ENCODE assay signal across 24 cellular contexts in the genomic region with DNA sequence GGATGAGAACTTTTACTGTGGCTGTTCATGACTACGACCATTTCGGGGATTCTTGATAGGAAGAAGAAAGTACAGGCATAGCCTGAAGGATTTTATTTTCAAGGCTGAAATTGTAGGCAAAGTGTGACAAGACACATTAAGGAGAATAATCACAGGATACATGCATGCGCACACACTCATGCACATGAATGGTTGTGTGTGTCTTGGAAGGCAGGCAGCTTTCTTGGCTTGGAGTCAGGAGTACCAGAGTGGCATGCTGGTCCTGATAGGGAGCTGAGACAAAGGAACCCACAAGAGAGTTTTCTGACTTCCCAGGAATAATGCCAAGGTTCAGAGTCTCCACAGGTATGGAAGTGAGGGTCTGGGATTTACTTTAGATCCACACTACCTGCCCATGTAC. TPM values are rescaled to one million over a fixed set of nuclear protein-coding genes. Genes with fewer than 3 reads are reported as not detected.
DNase-seq lines count a peak whose midpoint lies in the region; ATAC-seq, FAIRE-seq and TF ChIP-seq lines count a peak whose summit lies in the region.
"Had no signal": no experiment of that assay in that cellular context is flagged by ENCODE, and none has a peak within 500 bp of the region (broad histone marks: within the 10 kb centered on the region; RNA-seq: fewer than 3 reads in every experiment).

No MANE protein-coding gene starts in this region.

- POLR2A ChIA-PET in AG04450 (lab: Yijun Ruan, JAX) (no interaction called here), endothelial cell of umbilical vein (lab: Charles Lee) (no interaction called here)

- FAIRE-seq in endothelial cell of umbilical vein (lab: Jason Lieb, UNC) (no peak), pancreas (lab: Jason Lieb, UNC) (no peak), urothelium cell line (lab: Jason Lieb, UNC) (no peak)
- FAIRE-seq: A549, D721Med, G401.6, GM12891, GM19239 had no signal

- H4K20me1 ChIP-seq in endothelial cell of umbilical vein (replicated peaks; ENCODE audit: control insufficient read depth, extremely low read depth, insufficient read depth, low read length): no peaks in the 10 kb centered on the region
- H4K20me1 ChIP-seq: BLaER1 had no signal

- no peaks in the 10 kb centered on the region for H3K9me1 ChIP-seq in endothelial cell of umbilical vein (replicated peaks; ENCODE audit: control insufficient read depth, extremely low read depth, insufficient read depth, low read length)

- DNase-seq in AG04450 (ENCODE audit: low read depth, low spot score) (no peak), body of pancreas (peak; percentile 29 to 64 (median 52)), endothelial cell of umbilical vein (ENCODE audit: low read depth, low spot score) (peak; percentile 15), pancreas (peak in 3 of 6 donors; percentile 26 to 36 (median 31)), urothelium cell line (ENCODE audit: low spot score) (no peak), NCI-H1436 (lab: John Stamatoyannopoulos, UW) (no peak), NCI-H82 treated with DMSO at 0.1 percent for 48 hours (lab: John Stamatoyannopoulos, UW; ENCODE audit: unreplicated experiment) (no peak)
- DNase-seq: BE2C; C1 segment of cervical spinal cord; Caco-2; Calu3; CD4-positive, alpha-beta T cell; CD8-positive, alpha-beta T cell; DMS79 treated with DMSO at 0.1 percent for 48 hours; GF-D8 had no signal

- H3K9ac ChIP-seq in endothelial cell of umbilical vein (replicated peaks; ENCODE audit: extremely low read depth, insufficient read depth, low read length): no peak overlapping the region
- H3K9ac ChIP-seq: BLaER1 had no signal

- no TSS peak for BruUV-seq in endothelial cell of umbilical vein (replicated peaks; lab: Mats Ljungman, UMichigan)

- CTCF ChIA-PET in AG04450 (lab: Charles Lee): interaction anchor here (1.0 kb wide), 1 partner anchor 23 kb away, joined by 3 read pairs; no protein-coding TSS in a partner anchor
- CTCF ChIA-PET in endothelial cell of umbilical vein (lab: Charles Lee): interaction anchor here (1.0 to 2.4 kb wide), 2 partner anchors 10 to 550 kb away, joined by 3 to 9 read pairs; no protein-coding TSS in a partner anchor

- H3K27ac ChIP-seq in AG04450 (ENCODE audit: low read depth, low read length) (peak overlapping the region; percentile 21), body of pancreas (no peak overlapping the region), endothelial cell of umbilical vein (ENCODE audit: insufficient read depth, low read depth, low read length) (no peak overlapping the region), pancreas (no peak overlapping the region)
- H3K27ac ChIP-seq: 22Rv1, A549, BLaER1 had no signal

- H3K4me3 ChIP-seq in AG04450 (ENCODE audit: low read depth, low read length): no peak overlapping the region
- H3K4me3 ChIP-seq in body of pancreas: no peak overlapping the region
- no peak overlapping the region for H3K4me3 ChIP-seq in endothelial cell of umbilical vein (replicated peaks in 1 of 3; ENCODE audit: insufficient read depth in 1 of 3, low read depth in 1 of 3, low read length in 3 of 3)
- no peak overlapping the region for H3K4me3 ChIP-seq in pancreas
- H3K4me3 ChIP-seq: A549, BLaER1 had no signal

- ATAC-seq in body of pancreas (no peak), pancreas (peak in 3 of 4 donors; percentile 22 to 45 (median 33)), GM21381 (IDR thresholded peaks at IDR 0.05; ENCODE audit: unreplicated experiment) (no peak)
- ATAC-seq: A549; CD8-positive, alpha-beta T cell had no signal

- H3K36me3 ChIP-seq in body of pancreas (replicated peaks in 1 of 2; ENCODE audit: insufficient read depth in 1 of 2, low read depth in 2 of 2) (no peaks in the 10 kb centered on the region), endothelial cell of umbilical vein (ENCODE audit: control insufficient read depth in 2 of 2, extremely low read depth in 1 of 2, insufficient read depth in 2 of 2, low read length in 2 of 2) (no peaks in the 10 kb centered on the region), pancreas (no peaks in the 10 kb centered on the region)
- H3K36me3 ChIP-seq: BE2C, BLaER1 had no signal

- H2AFZ ChIP-seq in endothelial cell of umbilical vein (ENCODE audit: low read depth, low read length): no peak overlapping the region

- TF ChIP-seq POLR2A in body of pancreas (IDR thresholded peaks at IDR 0.05) (no peak), endothelial cell of umbilical vein (IDR thresholded peaks at IDR 0.05; ENCODE audit: low read depth, low read length) (no peak)

- H3K79me2 ChIP-seq in endothelial cell of umbilical vein (ENCODE audit: control insufficient read depth, insufficient read depth, low read length): no peaks in the 10 kb centered on the region

- no peak overlapping the region for H3K4me2 ChIP-seq in endothelial cell of umbilical vein (ENCODE audit: insufficient read depth, low read length)
- H3K4me2 ChIP-seq: A549, BLaER1 had no signal

- dilution Hi-C loops in endothelial cell of umbilical vein (cut with MboI; ENCODE audit: extremely low pct_ligation_motif_present, low sequenced_read_pairs): no loop called here

- H3K27me3 ChIP-seq in AG04450 (ENCODE audit: control insufficient read depth, insufficient read depth, low read length): no peaks in the 10 kb centered on the region
- no peaks in the 10 kb centered on the region for H3K27me3 ChIP-seq in body of pancreas
- H3K27me3 ChIP-seq in endothelial cell of umbilical vein (ENCODE audit: control insufficient read depth in 2 of 2, insufficient read depth in 2 of 2, low read length in 2 of 2): no peaks in the 10 kb centered on the region
- H3K27me3 ChIP-seq in pancreas: no peaks in the 10 kb centered on the region
- H3K27me3 ChIP-seq: BE2C, BLaER1 had no signal

- WGBS in body of pancreas, 2 donors: 65 to 75% methylated on average over 3 of the region's 3 CpGs
- WGBS in pancreas, 2 donors: 75 to 84% methylated on average over 3 of the region's 3 CpGs

- TF ChIP-seq CTCF in AG04450 (IDR thresholded peaks at IDR 0.05; ENCODE audit: low read depth, low read length) (no peak), body of pancreas (IDR thresholded peaks at IDR 0.05) (no peak), endothelial cell of umbilical vein (IDR thresholded peaks at IDR 0.05; ENCODE audit: extremely low read depth in 1 of 2, insufficient read depth in 1 of 2, low read depth in 1 of 2, low read length in 2 of 2) (no peak), pancreas (IDR thresholded peaks at IDR 0.05) (no peak)

- no peaks in the 10 kb centered on the region for H3K9me3 ChIP-seq in AG04450 (ENCODE audit: control insufficient read depth, insufficient read depth, low read length)
- H3K9me3 ChIP-seq in body of pancreas: no peaks in the 10 kb centered on the region
- H3K9me3 ChIP-seq in endothelial cell of umbilical vein (replicated peaks; ENCODE audit: control insufficient read depth, insufficient read depth, low read length): no peaks in the 10 kb centered on the region
- H3K9me3 ChIP-seq in pancreas: no peaks in the 10 kb centered on the region
- H3K9me3 ChIP-seq: A549, BE2C, BLaER1, Caco-2 had no signal

- intact Hi-C loops in body of pancreas (cut with DNase I) (no loop called here), endothelial cell of umbilical vein (cut with micrococcal nuclease) (no loop called here), pancreas (cut with DNase I) (no loop called here)

- peaks cover 41% of the 10 kb centered on the region for H3K4me1 ChIP-seq in body of pancreas
- H3K4me1 ChIP-seq in endothelial cell of umbilical vein (ENCODE audit: control insufficient read depth, extremely low read depth, insufficient read depth, low read length): no peaks in the 10 kb centered on the region
- peaks cover 15 to 25% (median 23%) of the 10 kb centered on the region in 3 donors for H3K4me1 ChIP-seq in pancreas
- H3K4me1 ChIP-seq: BE2C, BLaER1 had no signal

TF ChIP-seq in endothelial cell of umbilical vein, 7 proteins besides CTCF, POLR2A, EP300 and RAD21:
- TF ChIP-seq GATA2 (IDR thresholded peaks at IDR 0.05; ENCODE audit: insufficient read depth, insufficient read length, low read depth, low read length): no peak
- no peak for TF ChIP-seq EZH2 (IDR thresholded peaks at IDR 0.05; ENCODE audit: borderline replicate concordance, low read depth, low read length, severe bottlenecking)

RNA-seq across cellular contexts. Expression of a gene that starts 22.2 kb away (rescaled TPM):
- polyA plus RNA-seq in AG04450 (2011; rRNA removed) (229 and 244 TPM in 2 replicates), endothelial cell of umbilical vein (187 and 199 TPM in 2 replicates), pancreas (10 to 100 TPM; 16.3 to 47.8 TPM)
- polyA minus RNA-seq in AG04450 (2011; rRNA and poly(A)+ RNA removed): 595 and 624 TPM in 2 replicates
- total RNA-seq in body of pancreas (10 to 100 TPM; 24.4 to 30.7 TPM), endothelial cell of umbilical vein (186 and 250 TPM in 2 replicates), pancreas (10 to 100 TPM; 16.2 to 40.3 (median 25.6) TPM)
- polyA plus RNA-seq in endothelial cell of umbilical vein (2011; cell fraction: cytosol; rRNA removed): 140 and 149 TPM in 2 replicates
- 844 and 892 TPM in 2 replicates for polyA plus RNA-seq in endothelial cell of umbilical vein (2011; cell fraction: nucleus; rRNA removed)
- polyA plus RNA-seq in endothelial cell of umbilical vein (2012): 403 and 476 TPM in 2 replicates
- polyA minus RNA-seq in endothelial cell of umbilical vein: 412 and 539 TPM in 2 replicates
- polyA minus RNA-seq in endothelial cell of umbilical vein (2011; cell fraction: cytosol; rRNA and poly(A)+ RNA removed): 70.1 TPM
- polyA minus RNA-seq in endothelial cell of umbilical vein (2011; cell fraction: nucleus; rRNA and poly(A)+ RNA removed): 1,729 and 1,944 TPM in 2 replicates

RNA-seq across cellular contexts. Expression of a gene that starts 53.6 kb away (rescaled TPM):
- polyA plus RNA-seq in AG04450 (2011; rRNA removed) (not detected in 2 replicates), endothelial cell of umbilical vein (not detected in 2 replicates), pancreas (under 1 TPM; 0.28 to 0.38 TPM)
- polyA minus RNA-seq in AG04450 (2011; rRNA and poly(A)+ RNA removed): not detected in 2 replicates
- total RNA-seq in body of pancreas (1 to 10 TPM in 1 of 2 donors, not detected in 1; 1.3 TPM), endothelial cell of umbilical vein (not detected in 2 replicates), pancreas (1 to 10 TPM in 3 of 6 donors, under 1 TPM in 1, not detected in 2; 0.16 to 3.2 (median 1.3) TPM)
- polyA plus RNA-seq in endothelial cell of umbilical vein (2011; cell fraction: cytosol; rRNA removed): not detected in 2 replicates
- polyA plus RNA-seq in endothelial cell of umbilical vein (2011; cell fraction: nucleus; rRNA removed): not detected in 2 replicates
- not detected in 2 replicates for polyA plus RNA-seq in endothelial cell of umbilical vein (2012)
- not detected in 2 replicates for polyA minus RNA-seq in endothelial cell of umbilical vein
- polyA minus RNA-seq in endothelial cell of umbilical vein (2011; cell fraction: cytosol; rRNA and poly(A)+ RNA removed): not detected
- polyA minus RNA-seq in endothelial cell of umbilical vein (2011; cell fraction: nucleus; rRNA and poly(A)+ RNA removed): not detected in 2 replicates
- total RNA-seq: A172; Caco-2; Calu3; CD4-positive, alpha-beta T cell had no signal
- polyA plus RNA-seq: A549 had no signal

Comparison
In these comparisons a context has a peak if more than half of its experiments do, and no peak if none do; other contexts are left out.
1. DNase-seq: peak in body of pancreas (4 of 4) and endothelial cell of umbilical vein (single experiment); none in AG04450 (single experiment), urothelium cell line (single experiment), NCI-H1436 (single experiment) and NCI-H82 treated with DMSO at 0.1 percent for 48 hours (single experiment).
2. ATAC-seq: peak in pancreas (3 of 4); none in body of pancreas (single experiment) and GM21381 (single experiment).